In genomic region chr22:42967005-42967404, GRCh38 we compare ENCODE assay signal across 1 cellular context.
TF ChIP-seq lines count a peak whose summit lies in the region.

No MANE protein-coding gene starts in this region.

TF ChIP-seq in HepG2, 621 proteins besides CTCF, POLR2A, EP300 and RAD21 (continued from another document and continues in another):
- TF ChIP-seq ZNF687 (CRISPR knock-in tag; IDR thresholded peaks at IDR 0.05) (peak; percentile 56), SAP130 (CRISPR knock-in tag; IDR thresholded peaks at IDR 0.05; ENCODE audit: low read depth) (peak; percentile 69), FOXO1 (CRISPR knock-in tag; IDR thresholded peaks at IDR 0.05) (peak; percentile 90), ZNF224 (CRISPR knock-in tag; IDR thresholded peaks at IDR 0.05) (no peak), PAXIP1 (CRISPR knock-in tag; conservative IDR thresholded peaks at IDR 0.05) (peak; percentile 55), GATAD2A (CRISPR knock-in tag; IDR thresholded peaks at IDR 0.05) (peak; percentile 54; the same call in 1 of the 2 replicates), HOMEZ (CRISPR knock-in tag; IDR thresholded peaks at IDR 0.05; ENCODE audit: low read depth) (0 out of 2 replicates have a peak, but pooled peaks have one; percentile 14), ZNF576 (CRISPR knock-in tag; IDR thresholded peaks at IDR 0.05) (no peak), ZNF232 (CRISPR knock-in tag; IDR thresholded peaks at IDR 0.05; ENCODE audit: borderline replicate concordance) (no peak), ELF3 (CRISPR knock-in tag; IDR thresholded peaks at IDR 0.05) (peak; percentile 59; the same call in 1 of the 2 replicates), RBAK (CRISPR knock-in tag; IDR thresholded peaks at IDR 0.05) (no peak), DPF2 (CRISPR knock-in tag; IDR thresholded peaks at IDR 0.05; ENCODE audit: borderline replicate concordance, low read depth) (peak; percentile 46; the same call in 1 of the 2 replicates), RXRB (CRISPR knock-in tag; IDR thresholded peaks at IDR 0.05; ENCODE audit: borderline replicate concordance) (peak; percentile 45; the same call in 1 of the 2 replicates), STAG1 (CRISPR knock-in tag; IDR thresholded peaks at IDR 0.05) (no peak), ZMAT5 (CRISPR knock-in tag; IDR thresholded peaks at IDR 0.05; ENCODE audit: borderline replicate concordance, low read depth) (no peak), TEAD3 (CRISPR knock-in tag; optimal IDR thresholded peaks at IDR 0.05; ENCODE audit: borderline replicate concordance) (peak; percentile 61), JUND (CRISPR knock-in tag; IDR thresholded peaks at IDR 0.05) (no peak), SP5 (CRISPR knock-in tag; IDR thresholded peaks at IDR 0.05; ENCODE audit: borderline replicate concordance, low read depth) (peak; percentile 46; the same call in 1 of the 2 replicates), MLLT10 (CRISPR knock-in tag; IDR thresholded peaks at IDR 0.05) (no peak), CEBPB (IDR thresholded peaks at IDR 0.05; ENCODE audit: borderline replicate concordance, low read depth, low read length) (no peak), TFAP4 (IDR thresholded peaks at IDR 0.05; ENCODE audit: borderline replicate concordance, low read depth) (no peak), ZSCAN22 (CRISPR knock-in tag; IDR thresholded peaks at IDR 0.05) (peak; percentile 99), FOXA3 (CRISPR knock-in tag; IDR thresholded peaks at IDR 0.05) (peak; percentile 85), GABPB1 (CRISPR knock-in tag; IDR thresholded peaks at IDR 0.05) (peak; percentile 38; the same call in 1 of the 2 replicates), ARID5B (CRISPR knock-in tag; IDR thresholded peaks at IDR 0.05) (peak; percentile 47), SOX5 (CRISPR knock-in tag; IDR thresholded peaks at IDR 0.05; ENCODE audit: borderline replicate concordance) (peak; percentile 49; the same call in 1 of the 2 replicates), FOXP4 (CRISPR knock-in tag; IDR thresholded peaks at IDR 0.05) (0 out of 2 replicates have a peak, but pooled peaks have one; percentile 30), FOXP1 (IDR thresholded peaks at IDR 0.05) (no peak), FOXP1 (CRISPR knock-in tag; IDR thresholded peaks at IDR 0.05) (peak; percentile 54), HDAC1 (CRISPR knock-in tag; IDR thresholded peaks at IDR 0.05) (peak; percentile 31; the same call in 1 of the 2 replicates), ZSCAN30 (CRISPR knock-in tag; IDR thresholded peaks at IDR 0.05) (no peak)
